Comparison of ENCODE assay signal across 15 cellular contexts in genomic region chr15:68304611-68305337, GRCh38. TPM values are rescaled to one million over a fixed set of nuclear protein-coding genes. Genes with fewer than 3 reads are reported as not detected.
DNase-seq lines count a peak whose midpoint lies in the region; ATAC-seq, FAIRE-seq and TF ChIP-seq lines count a peak whose summit lies in the region.
"Had no signal": no experiment of that assay in that cellular context is flagged by ENCODE, and none has a peak within 500 bp of the region (broad histone marks: within the 10 kb centered on the region; RNA-seq: fewer than 3 reads in every experiment).

No MANE protein-coding gene starts in this region.

- H3K4me3 ChIP-seq in HUES48 (ENCODE audit: low read depth, low read length), result no peak overlapping the region
- H3K4me3 ChIP-seq in K562, result no peak overlapping the region
- H3K4me3 ChIP-seq in mesenchymal stem cell (ENCODE audit: insufficient read depth in 1 of 2, low read depth in 1 of 2, low read length in 2 of 2), result no peak overlapping the region
- no peak overlapping the region for H3K4me3 ChIP-seq in esophagus squamous epithelium
- H3K4me3 ChIP-seq: lower lobe of right lung had no signal

- H2AFZ ChIP-seq in K562 (ENCODE audit: low read depth, low read length) (no peak overlapping the region), mesenchymal stem cell (ENCODE audit: low read depth, low read length) (no peak overlapping the region)

- H3K18ac ChIP-seq in mesenchymal stem cell (ENCODE audit: low read depth in 1 of 2, low read length in 2 of 2), result peak overlapping the region in 1 of 2 experiments; percentile 1

- POLR2A ChIA-PET in K562 (lab: Yijun Ruan, JAX), result interaction anchor here (0.7 kb wide), 2 partner anchors 15 to 45 kb away, joined by 3 to 6 read pairs; no protein-coding TSS in a partner anchor

- H3K9me3 ChIP-seq in HUES48 (ENCODE audit: control insufficient read depth, insufficient read depth, low read length), result no peaks in the 10 kb centered on the region
- no peaks in the 10 kb centered on the region for H3K9me3 ChIP-seq in K562 (replicated peaks; ENCODE audit: control insufficient read depth, insufficient read depth, low read depth, low read length)
- no peaks in the 10 kb centered on the region for H3K9me3 ChIP-seq in mesenchymal stem cell (ENCODE audit: control insufficient read depth, low read length)
- H3K9me3 ChIP-seq in esophagus squamous epithelium, result no peaks in the 10 kb centered on the region
- H3K9me3 ChIP-seq: lower lobe of right lung had no signal

- H4K91ac ChIP-seq in mesenchymal stem cell (ENCODE audit: low read length), result no peak overlapping the region

- peaks cover 16% of the 10 kb centered on the region for H3K79me1 ChIP-seq in mesenchymal stem cell (replicated peaks; ENCODE audit: low read length, poor library complexity, severe bottlenecking)

- BruUV-seq in K562 (replicated peaks; lab: Mats Ljungman, UMichigan), result no TSS peak

- FAIRE-seq in K562 (lab: Jason Lieb, UNC), result no peak
- FAIRE-seq: H54 had no signal

- H3K23ac ChIP-seq in mesenchymal stem cell (ENCODE audit: low read length in 2 of 2), result no peak overlapping the region

- H4K8ac ChIP-seq in mesenchymal stem cell (ENCODE audit: low read length), result peak overlapping the region; percentile 0

- no peaks in the 10 kb centered on the region for H3K36me3 ChIP-seq in HUES48 (ENCODE audit: control insufficient read depth, insufficient read depth, low read length)
- no peaks in the 10 kb centered on the region for H3K36me3 ChIP-seq in K562 (ENCODE audit: control insufficient read depth, insufficient read depth, low read length)
- peaks cover 15 to 67% of the 10 kb centered on the region in 2 experiments for H3K36me3 ChIP-seq in mesenchymal stem cell (ENCODE audit: control insufficient read depth in 1 of 2, insufficient read depth in 2 of 2, low read depth in 1 of 2, low read length in 2 of 2)
- H3K36me3 ChIP-seq in esophagus squamous epithelium, result no peaks in the 10 kb centered on the region
- H3K36me3 ChIP-seq: lower lobe of right lung had no signal

- CTCF ChIA-PET in K562 (lab: Yijun Ruan, JAX; ENCODE audit: low intra/inter-chr PET ratio), result interaction anchor here (0.8 to 2.6 kb wide), 3 partner anchors 9 to 78 kb away, joined by 3 to 28 read pairs (median 3); no protein-coding TSS in a partner anchor

- peaks cover 28% of the 10 kb centered on the region for H3K4me1 ChIP-seq in HUES48 (ENCODE audit: control insufficient read depth, insufficient read depth, low read length)
- peaks cover 0 to 6% of the 10 kb centered on the region in 2 experiments; a peak in 2 of 5 replicates for H3K4me1 ChIP-seq in K562 (replicated peaks in 1 of 2; ENCODE audit: control insufficient read depth in 2 of 2, insufficient read depth in 2 of 2, low read length in 2 of 2)
- H3K4me1 ChIP-seq in mesenchymal stem cell (ENCODE audit: control insufficient read depth, insufficient read depth, low read depth, low read length), result peaks cover 12% of the 10 kb centered on the region
- H3K4me1 ChIP-seq in esophagus squamous epithelium, result peaks cover 2 to 18% (median 3%) of the 10 kb centered on the region in 3 donors

- no peak overlapping the region for H2BK5ac ChIP-seq in mesenchymal stem cell (ENCODE audit: low read depth, low read length, poor library complexity, severe bottlenecking)

- TF ChIP-seq RAD21 in K562 (CRISPR knock-in tag; conservative IDR thresholded peaks at IDR 0.05 in 1 of 2, IDR thresholded peaks at IDR 0.05 in 1 of 2), result no peak

- H2BK120ac ChIP-seq in mesenchymal stem cell (ENCODE audit: low read depth, low read length), result no peak overlapping the region

- H3K27me3 ChIP-seq in HUES48 (ENCODE audit: control insufficient read depth, insufficient read depth, low read length) (no peaks in the 10 kb centered on the region), K562 (ENCODE audit: control insufficient read depth in 2 of 2, insufficient read depth in 2 of 2, low read length in 2 of 2) (peaks cover 9 to 17% of the 10 kb centered on the region in 2 experiments; a peak in 4 of 5 replicates), mesenchymal stem cell (ENCODE audit: control insufficient read depth in 1 of 2, insufficient read depth in 1 of 2, low read length in 2 of 2) (no peaks in the 10 kb centered on the region), esophagus squamous epithelium (peaks cover 0 to 9% (median 0%) of the 10 kb centered on the region in 4 donors)

- no peaks in the 10 kb centered on the region for H3K79me2 ChIP-seq in K562 (ENCODE audit: control insufficient read depth, insufficient read depth, low read length)

- intact Hi-C loops in K562 (cut with micrococcal nuclease), result no loop called here
- intact Hi-C loops in esophagus squamous epithelium (cut with DNase I), result loop anchor here (5.0 kb wide), 1 partner anchor 52 kb away; no protein-coding TSS in a partner anchor

- no peak overlapping the region for H3K4me2 ChIP-seq in K562 (ENCODE audit: insufficient read depth, low read length)
- no peak overlapping the region for H3K4me2 ChIP-seq in mesenchymal stem cell (ENCODE audit: low read length, poor library complexity, severe bottlenecking)

- no peak overlapping the region for H2AK5ac ChIP-seq in mesenchymal stem cell (ENCODE audit: low read length, severe bottlenecking)

- H2BK15ac ChIP-seq in mesenchymal stem cell (ENCODE audit: low read depth, poor library complexity, severe bottlenecking), result no peak overlapping the region

- DNase-seq in ELF-1 (ENCODE audit: low read depth, low spot score), result peak; percentile 72
- DNase-seq in K562 (ENCODE audit: extremely low read depth in 1 of 4, low spot score in 3 of 4), result no peak
- no peak for DNase-seq in mesenchymal stem cell
- DNase-seq in esophagus squamous epithelium (lab: John Stamatoyannopoulos, UW), result no peak
- DNase-seq in NK-92 (lab: John Stamatoyannopoulos, UW; ENCODE audit: unreplicated experiment), result no peak
- DNase-seq in activated effector memory CD4-positive, alpha-beta T cell treated with Interleukin-2 at 50 U/mL for 16 hours, result no peak
- no peak for DNase-seq in NCI-H1930 (lab: John Stamatoyannopoulos, UW)
- DNase-seq: amygdala; effector CD8-positive, alpha-beta T cell; lower lobe of right lung; NCI-H1694; stimulated activated CD4-positive, alpha-beta T cell treated with anti-CD3 and anti-CD28 coated beads, Interleukin-4, amount 100 ng/mL, for 1 hour; T-helper 17 cell had no signal

- WGBS in K562 (ENCODE audit: insufficient coverage, low coverage, missing lambda C conversion rate), result 32% methylated on average over 13 of the region's 13 CpGs
- 71% methylated on average over 13 of the region's 13 CpGs for WGBS in mesenchymal stem cell
- 65 to 79% methylated on average over 13 of the region's 13 CpGs for WGBS in esophagus squamous epithelium, 2 donors

- no peak overlapping the region for H3K4ac ChIP-seq in mesenchymal stem cell (ENCODE audit: low read depth in 1 of 2, low read length in 2 of 2)

- peak overlapping the region in 1 of 2 experiments; percentile 72 for H2BK12ac ChIP-seq in mesenchymal stem cell (ENCODE audit: low read length in 2 of 2)

- in situ Hi-C loops in K562 (cut with MboI), result loop anchor here (5.0 kb wide), 1 partner anchor 57 kb away; no protein-coding TSS in a partner anchor

- no peak for TF ChIP-seq EP300 in K562 (IDR thresholded peaks at IDR 0.05; ENCODE audit: low read length)

- H3K9ac ChIP-seq in HUES48 (ENCODE audit: low read depth, low read length) (no peak overlapping the region), K562 (ENCODE audit: insufficient read depth in 1 of 2, low read depth in 2 of 2, low read length in 2 of 2) (no peak overlapping the region), mesenchymal stem cell (ENCODE audit: low read length) (no peak overlapping the region)

- H3K9me1 ChIP-seq in K562 (ENCODE audit: control insufficient read depth, insufficient read depth, low read length), result no peaks in the 10 kb centered on the region

- H4K20me1 ChIP-seq in K562 (replicated peaks; ENCODE audit: control insufficient read depth, insufficient read depth, low read length), result no peaks in the 10 kb centered on the region

- ATAC-seq in K562, result peak; percentile 51
- ATAC-seq: lower lobe of right lung, T-helper 17 cell had no signal

- TF ChIP-seq POLR2A in K562 (conservative IDR thresholded peaks at IDR 0.05) (no peak), esophagus squamous epithelium (IDR thresholded peaks at IDR 0.05) (no peak)

- TF ChIP-seq CTCF in K562 (IDR thresholded peaks at IDR 0.05 in 2 of 3, conservative IDR thresholded peaks at IDR 0.05 in 1 of 3; ENCODE audit: insufficient read depth in 2 of 3, low read depth in 1 of 3, low read length in 3 of 3) (peak in 1 of 3 experiments; percentile 7; a peak in 1 of 6 replicates), esophagus squamous epithelium (IDR thresholded peaks at IDR 0.05) (no peak)

- H3K14ac ChIP-seq in mesenchymal stem cell (ENCODE audit: low read length in 2 of 2), result peak overlapping the region in 1 of 2 experiments; percentile 49

- H3K27ac ChIP-seq in HUES48 (ENCODE audit: low read depth, low read length) (peak overlapping the region; percentile 54), K562 (ENCODE audit: extremely low read depth, low read depth, low read length) (no peak overlapping the region), mesenchymal stem cell (ENCODE audit: low read length, poor library complexity, severe bottlenecking) (no peak overlapping the region), esophagus squamous epithelium (no peak overlapping the region)
- H3K27ac ChIP-seq: lower lobe of right lung had no signal

RNA-seq across cellular contexts. Expression of gene FEM1B, which starts 27.2 kb away (rescaled TPM):
- 56.6 and 67.0 TPM in 2 replicates for total RNA-seq in K562 (2011; cell fraction: chromatin; rRNA removed; ENCODE audit: low replicate concordance)
- total RNA-seq in K562 (2011; cell fraction: nucleolus; rRNA removed), result 22.5 and 38.2 TPM in 2 replicates
- total RNA-seq in K562 (2011; cell fraction: nucleoplasm; rRNA removed), result 31.6 and 32.1 TPM in 2 replicates
- total RNA-seq in K562 (2014; rRNA removed) (18.0 and 19.7 TPM in 2 replicates), K562 (2014; rRNA removed; fragmentation: Illumina TruSeq; extraction: Trizol) (35.3 and 40.3 TPM in 2 replicates), K562 (2015; rRNA removed; fragmentation: Illumina TruSeq; extraction: Trizol) (30.4 and 34.7 TPM in 2 replicates), K562 (2021) (32.2 and 42.1 TPM in 2 replicates), esophagus squamous epithelium (10 to 100 TPM; 32.3 to 64.4 (median 46.8) TPM)
- polyA plus RNA-seq in K562 (2011; rRNA removed) (58.3 and 61.6 TPM in 2 replicates), K562 (2014; fragmentation: Illumina TruSeq; extraction: Trizol) (20.1 and 22.3 TPM in 2 replicates), K562 (2014; fragmentation: Nextera tagmentation; extraction: Ambion mirVana) (1 to 10 TPM; 5.9 to 6.5 TPM), K562 (2014; rRNA removed) (12.0 and 14.0 TPM in 2 replicates)
- polyA plus RNA-seq in K562 (2011; cell fraction: cytosol; rRNA removed), result 24.2 and 31.0 TPM in 2 replicates
- polyA plus RNA-seq in K562 (2011; cell fraction: nucleus; rRNA removed), result 36.5 and 41.2 TPM in 2 replicates
- 14.2 and 14.3 TPM in 2 replicates for polyA plus RNA-seq in K562 (2012)
- 182 and 215 TPM in 2 replicates for polyA minus RNA-seq in K562 (2011; rRNA and poly(A)+ RNA removed)
- polyA minus RNA-seq in K562 (2011; cell fraction: cytosol; rRNA and poly(A)+ RNA removed), result 79.5 and 101 TPM in 2 replicates
- 19.3 and 38.7 TPM in 2 replicates for polyA minus RNA-seq in K562 (2011; cell fraction: nucleus; rRNA and poly(A)+ RNA removed)
- polyA plus RNA-seq in mesenchymal stem cell (2013, experiment 1 of 2), result 28.3 TPM
- 28.2 TPM for polyA plus RNA-seq in mesenchymal stem cell (2013, experiment 2 of 2)
